1 cellular context compared by ENCODE assay signal in genomic region chr17:81921996-81922565, GRCh38.
TF ChIP-seq lines count a peak whose summit lies in the region.

No MANE protein-coding gene starts in this region.

TF ChIP-seq in GM23338, 12 proteins besides CTCF, POLR2A, EP300 and RAD21 (continued from another document):
- TF ChIP-seq REST (IDR thresholded peaks at IDR 0.05; ENCODE audit: unreplicated experiment) (no peak), ZNF114 (CRISPR knock-in tag; IDR thresholded peaks at IDR 0.05) (no peak), NANOG (IDR thresholded peaks at IDR 0.05; ENCODE audit: borderline replicate concordance) (no peak), ZNF462 (CRISPR knock-in tag; IDR thresholded peaks at IDR 0.05) (no peak)
